In genomic region chr17:17080181-17080631, GRCh38 we compare ENCODE assay signal across 2 cellular contexts.
TF ChIP-seq lines count a peak whose summit lies in the region.

No MANE protein-coding gene starts in this region.

TF ChIP-seq in liver, 16 proteins besides CTCF, POLR2A, EP300 and RAD21 (continued from another document):
- TF ChIP-seq TAF1 (conservative IDR thresholded peaks at IDR 0.05) (no peak), REST (IDR thresholded peaks at IDR 0.05) (no peak), NR2F2 (IDR thresholded peaks at IDR 0.05) (no peak), GABPA (IDR thresholded peaks at IDR 0.05 in 1 of 2, conservative IDR thresholded peaks at IDR 0.05 in 1 of 2) (no peak), EGR1 (IDR thresholded peaks at IDR 0.05; ENCODE audit: low read depth in 2 of 2) (no peak), ATF3 (IDR thresholded peaks at IDR 0.05) (no peak), JUND (IDR thresholded peaks at IDR 0.05) (no peak), HNF4G (IDR thresholded peaks at IDR 0.05) (no peak)
TF ChIP-seq in liver: peak in this region for 0.

TF ChIP-seq in HepG2, 621 proteins besides CTCF, POLR2A, EP300 and RAD21 (continued from another document):
- TF ChIP-seq AKNA (CRISPR knock-in tag; IDR thresholded peaks at IDR 0.05; ENCODE audit: borderline replicate concordance) (no peak), ZNF597 (CRISPR knock-in tag; IDR thresholded peaks at IDR 0.05) (no peak), ZNF839 (CRISPR knock-in tag; IDR thresholded peaks at IDR 0.05; ENCODE audit: borderline replicate concordance) (no peak), ZNF326 (CRISPR knock-in tag; IDR thresholded peaks at IDR 0.05; ENCODE audit: borderline replicate concordance) (no peak), RFXAP (CRISPR knock-in tag; IDR thresholded peaks at IDR 0.05; ENCODE audit: borderline replicate concordance) (no peak), ZNF570 (CRISPR knock-in tag; IDR thresholded peaks at IDR 0.05; ENCODE audit: borderline replicate concordance) (no peak)
